ENCODE assay signal across 21 cellular contexts in genomic region chr6:91387290-91388062, GRCh38.
"Had no signal": no experiment of that assay in that cellular context is flagged by ENCODE, and none has a peak within 500 bp of the region (broad histone marks: within the 10 kb centered on the region; RNA-seq: fewer than 3 reads in every experiment).

No MANE protein-coding gene starts in this region.

- H3K4me1 Mint-ChIP-seq: activated CD4-positive, alpha-beta T cell treated with anti-CD3 and anti-CD28 coated beads, Interleukin-2, amount 10 ng/mL, durations not matched to agents 24 days and 14 days; nephron progenitor cell had no signal

- H3K27me3 ChIP-seq: body of pancreas, thyroid gland had no signal

- DNase-seq: activated CD4-positive, alpha-beta T cell treated with anti-CD3 and anti-CD28 coated beads, Interleukin-2, amount 10 ng/mL, durations not matched to agents 24 days and 14 days; activated CD4-positive, CD25-positive, alpha-beta regulatory T cell; activated CD8-positive, alpha-beta T cell treated with anti-CD3 and anti-CD28 coated beads, Interleukin-2, amount 10 ng/mL, durations not matched to agents 7 days and 5 days; activated naive CD4-positive, alpha-beta T cell treated with anti-CD3 and anti-CD28 coated beads for 36 hours; activated T-cell treated with anti-CD3 and anti-CD28 coated beads, Interleukin-2, amount 50 U/mL, for 24 hours; body of pancreas; caudate nucleus; erythroblast; foreskin melanocyte; kidney; midbrain; nephron progenitor cell; occipital lobe; retina; stimulated activated CD4-positive, alpha-beta T cell treated with anti-CD3 and anti-CD28 coated beads, Interleukin-12 subunit alpha, Interleukin-12 subunit beta, amount 100 ng/mL, for 4 hours; stimulated activated CD4-positive, alpha-beta T cell treated with anti-CD3 and anti-CD28 coated beads, Interleukin-1b, Interleukin-23, amount 100 ng/mL, for 48 hours; stimulated activated CD8-positive, alpha-beta memory T cell treated with anti-CD3 and anti-CD28 coated beads, Interleukin-4, amount 100 ng/mL, for 48 hours; stimulated activated naive CD4-positive, alpha-beta T cell; T-helper 1 cell; T-helper 9 cell; thyroid gland had no signal

- H3K4me3 ChIP-seq: body of pancreas, thyroid gland had no signal

- H3K27me3 Mint-ChIP-seq: activated CD4-positive, alpha-beta T cell treated with anti-CD3 and anti-CD28 coated beads, Interleukin-2, amount 10 ng/mL, durations not matched to agents 24 days and 14 days; activated T-cell treated with anti-CD3 and anti-CD28 coated beads, Interleukin-2, amount 50 U/mL, for 24 hours had no signal

- H3K4me3 Mint-ChIP-seq: activated CD4-positive, alpha-beta T cell treated with anti-CD3 and anti-CD28 coated beads, Interleukin-2, amount 10 ng/mL, durations not matched to agents 24 days and 14 days; activated CD8-positive, alpha-beta T cell treated with anti-CD3 and anti-CD28 coated beads, Interleukin-2, amount 10 ng/mL, durations not matched to agents 7 days and 5 days; activated naive CD4-positive, alpha-beta T cell treated with anti-CD3 and anti-CD28 coated beads for 36 hours; activated T-cell treated with anti-CD3 and anti-CD28 coated beads, Interleukin-2, amount 50 U/mL, for 24 hours; nephron progenitor cell had no signal

- H3K27ac Mint-ChIP-seq: activated CD4-positive, alpha-beta T cell treated with anti-CD3 and anti-CD28 coated beads, Interleukin-2, amount 10 ng/mL, durations not matched to agents 24 days and 14 days; activated CD8-positive, alpha-beta T cell treated with anti-CD3 and anti-CD28 coated beads, Interleukin-2, amount 10 ng/mL, durations not matched to agents 7 days and 5 days; activated naive CD4-positive, alpha-beta T cell treated with anti-CD3 and anti-CD28 coated beads for 36 hours; activated T-cell treated with anti-CD3 and anti-CD28 coated beads, Interleukin-2, amount 50 U/mL, for 24 hours; nephron progenitor cell had no signal

- H3K36me3 ChIP-seq: thyroid gland had no signal
